Comparison of ENCODE assay signal across 16 cellular contexts in the genomic region with DNA sequence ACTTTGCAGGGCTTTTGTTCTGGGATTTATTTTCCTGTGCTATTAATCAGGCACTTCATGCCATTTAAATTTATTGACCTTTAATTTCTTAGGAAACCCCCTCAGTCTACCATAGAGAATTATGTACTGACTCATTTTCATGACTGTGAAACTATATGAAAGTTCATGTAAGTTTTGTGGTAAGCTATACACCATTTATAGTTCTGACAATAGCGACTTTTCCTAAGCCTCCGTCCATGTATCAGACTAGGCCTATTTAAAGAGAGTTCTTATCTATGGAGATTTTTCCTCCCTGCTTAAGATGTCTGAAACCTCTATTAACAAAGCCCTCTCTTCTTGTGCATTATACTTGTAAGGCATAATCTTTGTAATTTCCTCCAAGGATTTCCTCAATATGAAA.
DNase-seq lines count a peak whose midpoint lies in the region; ATAC-seq and TF ChIP-seq lines count a peak whose summit lies in the region.
"Had no signal": no experiment of that assay in that cellular context is flagged by ENCODE, and none has a peak within 500 bp of the region (broad histone marks: within the 10 kb centered on the region; RNA-seq: fewer than 3 reads in every experiment).

No MANE protein-coding gene starts in this region.

- H3K4me3 Mint-ChIP-seq in activated T-helper 17 cell treated with anti-CD3 and anti-CD28 coated beads, Interleukin-2, amount 50 U/mL, for 72 hours = no peak overlapping the region
- H3K4me3 Mint-ChIP-seq: effector memory CD8-positive, alpha-beta T cell; memory B cell; T-helper 17 cell had no signal

- no peak for TF ChIP-seq POLR2A in GM18505 (IDR thresholded peaks at IDR 0.05; ENCODE audit: borderline replicate concordance, extremely low read depth, insufficient read depth, insufficient read length)

- H3K9me3 Mint-ChIP-seq in activated T-helper 17 cell treated with anti-CD3 and anti-CD28 coated beads, Interleukin-2, amount 50 U/mL, for 72 hours = no peaks in the 10 kb centered on the region

- peak; percentile 38 for ATAC-seq in GM18505 (IDR thresholded peaks at IDR 0.05; ENCODE audit: unreplicated experiment)
- ATAC-seq in GM19328 (IDR thresholded peaks at IDR 0.05; ENCODE audit: unreplicated experiment) = peak; percentile 36
- ATAC-seq in HG02973 (IDR thresholded peaks at IDR 0.05; ENCODE audit: unreplicated experiment) = peak; percentile 44
- peak; percentile 63 for ATAC-seq in activated T-helper 17 cell treated with anti-CD3 and anti-CD28 coated beads, Interleukin-2, amount 50 U/mL, for 72 hours (replicated peaks)
- ATAC-seq in HG03457 (IDR thresholded peaks at IDR 0.05; ENCODE audit: unreplicated experiment) = no peak
- ATAC-seq: effector memory CD8-positive, alpha-beta T cell; T-helper 17 cell had no signal

- no peak overlapping the region for H3K27ac Mint-ChIP-seq in activated T-helper 17 cell treated with anti-CD3 and anti-CD28 coated beads, Interleukin-2, amount 50 U/mL, for 72 hours
- H3K27ac Mint-ChIP-seq: effector memory CD8-positive, alpha-beta T cell; memory B cell; T-helper 17 cell had no signal

- H3K36me3 Mint-ChIP-seq in activated T-helper 17 cell treated with anti-CD3 and anti-CD28 coated beads, Interleukin-2, amount 50 U/mL, for 72 hours (ENCODE audit: low read depth) = no peaks in the 10 kb centered on the region

- no peaks in the 10 kb centered on the region for H3K4me1 Mint-ChIP-seq in activated T-helper 17 cell treated with anti-CD3 and anti-CD28 coated beads, Interleukin-2, amount 50 U/mL, for 72 hours
- H3K4me1 Mint-ChIP-seq: T-helper 17 cell had no signal

- DNase-seq in dermis blood vessel endothelial cell (no peak), HT-29 (ENCODE audit: low spot score) (no peak), epidermal melanocyte (ENCODE audit: insufficient read length, low spot score) (no peak)
- DNase-seq: activated CD4-positive, alpha-beta T cell treated with anti-CD3 and anti-CD28 coated beads, Interleukin-2, amount 50 U/mL, for 4 hours; C1 segment of cervical spinal cord; DND-41; effector memory CD8-positive, alpha-beta T cell; foreskin fibroblast; NCI-H1048; T-helper 17 cell had no signal

- no peaks in the 10 kb centered on the region for H3K27me3 Mint-ChIP-seq in activated T-helper 17 cell treated with anti-CD3 and anti-CD28 coated beads, Interleukin-2, amount 50 U/mL, for 72 hours
- H3K27me3 Mint-ChIP-seq: effector memory CD8-positive, alpha-beta T cell; memory B cell; T-helper 17 cell had no signal
